In genomic region chr6:110560239-110561015, GRCh38 we compare ENCODE assay signal across 1 cellular context.
TF ChIP-seq lines count a peak whose summit lies in the region.

No MANE protein-coding gene starts in this region.

TF ChIP-seq in HepG2, 621 proteins besides CTCF, POLR2A, EP300 and RAD21 (continued from another document):
- TF ChIP-seq AKNA (CRISPR knock-in tag; IDR thresholded peaks at IDR 0.05; ENCODE audit: borderline replicate concordance) (no peak), CBX5 (CRISPR knock-in tag; IDR thresholded peaks at IDR 0.05; ENCODE audit: borderline replicate concordance) (no peak), ZBTB33 (CRISPR knock-in tag; IDR thresholded peaks at IDR 0.05) (peak; percentile 99), FOXO4 (CRISPR knock-in tag; conservative IDR thresholded peaks at IDR 0.05) (no peak), SNAPC2 (CRISPR knock-in tag; IDR thresholded peaks at IDR 0.05) (no peak), ZNF318 (CRISPR knock-in tag; IDR thresholded peaks at IDR 0.05) (no peak), CREB1 (IDR thresholded peaks at IDR 0.05) (no peak), CREB1 (CRISPR knock-in tag; IDR thresholded peaks at IDR 0.05) (peak; percentile 26; the same call in 1 of the 2 replicates), ZNF484 (CRISPR knock-in tag; IDR thresholded peaks at IDR 0.05; ENCODE audit: borderline replicate concordance, low read depth) (no peak), STAT5B (CRISPR knock-in tag; IDR thresholded peaks at IDR 0.05) (no peak), PBX3 (CRISPR knock-in tag; IDR thresholded peaks at IDR 0.05; ENCODE audit: borderline replicate concordance) (no peak), ATAD3A (CRISPR knock-in tag; IDR thresholded peaks at IDR 0.05) (no peak), CBX1 (IDR thresholded peaks at IDR 0.05; ENCODE audit: low read depth) (no peak), ZEB1 (IDR thresholded peaks at IDR 0.05; ENCODE audit: insufficient replicate concordance, low read depth) (no peak), ETV5 (CRISPR knock-in tag; IDR thresholded peaks at IDR 0.05; ENCODE audit: borderline replicate concordance) (peak; percentile 8; the same call in 1 of the 2 replicates), MED1 (CRISPR knock-in tag; IDR thresholded peaks at IDR 0.05) (peak; percentile 35; the same call in 1 of the 2 replicates)
